Comparison of ENCODE assay signal across 8 cellular contexts in genomic region chr14:100078997-100079561, GRCh38. TPM values are rescaled to one million over a fixed set of nuclear protein-coding genes. Genes with fewer than 3 reads are reported as not detected.
A peak's percentile ranks its signal among the peaks of the same experiment; 100 is the strongest.
DNase-seq lines count a peak whose midpoint lies in the region; ATAC-seq and TF ChIP-seq lines count a peak whose summit lies in the region.

No MANE protein-coding gene starts in this region.

- H3K4me3 ChIP-seq in SJCRH30 (no peak overlapping the region), coronary artery (no peak overlapping the region)

- peak; percentile 77 for DNase-seq in G401 (ENCODE audit: low spot score)
- DNase-seq in SJCRH30: peak; percentile 82 to 88
- DNase-seq in activated naive CD4-positive, alpha-beta T cell (lab: John Stamatoyannopoulos, UW): peak in 3 of 4 experiments; percentile 30 to 75 (median 66)
- DNase-seq in iPS-NIHi11 (ENCODE audit: low spot score): peak; percentile 38
- DNase-seq in stimulated activated CD8-positive, alpha-beta memory T cell treated with anti-CD3 and anti-CD28 coated beads, Interleukin-7, amount 100 ng/mL, for 48 hours (ENCODE audit: extremely low read depth in 1 of 2, low read depth in 1 of 2): peak; percentile 67 to 85
- DNase-seq in coronary artery (ENCODE audit: low spot score): no peak

- H3K27me3 ChIP-seq in SJCRH30: no peaks in the 10 kb centered on the region

- in situ Hi-C loops in G401 (cut with HindIII; ENCODE audit: low sequenced_read_pairs): no loop called here

- peaks cover 12% of the 10 kb centered on the region for H3K4me1 ChIP-seq in SJCRH30

- no peaks in the 10 kb centered on the region for H3K9me3 ChIP-seq in SJCRH30 (replicated peaks)

- H3K36me3 ChIP-seq in SJCRH30: no peaks in the 10 kb centered on the region

- H3K27ac ChIP-seq in SJCRH30 (peak overlapping the region; percentile 38), coronary artery (peak overlapping the region in 1 of 2 donors; percentile 41)

- TF ChIP-seq CTCF in coronary artery (IDR thresholded peaks at IDR 0.05): no peak

- ATAC-seq in HG02943 (IDR thresholded peaks at IDR 0.05; ENCODE audit: low read depth, unreplicated experiment) (peak; percentile 74), HG02840 (IDR thresholded peaks at IDR 0.05; ENCODE audit: low FRiP score, unreplicated experiment) (no peak)

RNA-seq across cellular contexts. Expression of gene EVL, which starts 13.9 kb away (rescaled TPM):
- 38.1 and 53.8 TPM in 2 replicates for total RNA-seq in G401 (2014; rRNA removed; shearing (Covaris generic))
- 27.1 and 31.5 TPM in 2 replicates for total RNA-seq in SJCRH30 (2014; rRNA removed; shearing (Covaris generic))
